Comparison of ENCODE assay signal across 1 cellular context in the genomic region with DNA sequence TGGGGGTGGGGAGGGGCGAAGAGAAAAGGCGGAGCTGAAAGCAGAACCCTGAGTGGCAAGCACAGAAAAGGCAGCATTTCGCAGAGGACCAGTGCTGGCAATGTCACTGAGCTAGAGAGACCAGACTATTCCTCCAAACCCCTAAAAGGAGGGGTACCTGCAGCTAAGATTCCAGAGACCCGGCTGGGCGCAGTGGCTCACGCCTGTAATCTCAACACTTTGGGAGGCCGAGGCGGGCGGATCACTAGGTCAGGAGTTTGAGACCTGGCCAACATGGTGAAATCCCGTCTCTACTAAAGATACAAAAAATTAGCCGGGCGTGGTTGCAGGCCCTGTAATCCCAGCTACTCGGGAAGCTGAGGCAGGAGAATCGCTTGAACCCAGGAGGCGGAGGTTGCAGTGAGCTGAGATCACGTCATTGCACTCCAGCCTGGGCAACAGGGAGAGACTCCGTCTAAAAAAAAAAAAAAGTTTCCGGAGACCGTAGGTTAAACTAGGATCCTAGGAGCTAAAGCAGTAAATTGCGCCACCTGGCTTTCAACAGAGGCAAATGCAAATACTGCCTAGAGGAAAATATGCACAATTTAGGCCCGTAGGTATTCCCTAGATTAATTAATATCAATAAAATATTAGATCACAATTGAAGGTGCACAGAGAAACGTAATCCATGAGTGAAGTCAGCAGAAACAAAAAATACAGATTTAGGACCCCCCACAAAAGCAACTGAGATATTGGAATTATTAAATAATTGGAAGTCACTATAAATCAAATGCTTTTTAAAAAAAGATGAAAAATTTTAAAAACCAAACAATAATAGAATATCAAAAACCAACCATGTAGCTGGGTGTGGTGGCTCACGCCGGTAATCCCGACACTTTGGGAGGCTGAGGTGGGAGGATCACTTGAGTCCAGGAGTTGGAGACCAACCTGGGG.
TF ChIP-seq lines count a peak whose summit lies in the region.

No MANE protein-coding gene starts in this region.

TF ChIP-seq in HepG2, 621 proteins besides CTCF, POLR2A, EP300 and RAD21 (continued from another document and continues in another):
- TF ChIP-seq TRIM22 (IDR thresholded peaks at IDR 0.05) (no peak), ZSCAN25 (CRISPR knock-in tag; IDR thresholded peaks at IDR 0.05) (peak; percentile 14; the same call in 1 of the 2 replicates), ZNF33A (CRISPR knock-in tag; IDR thresholded peaks at IDR 0.05; ENCODE audit: borderline replicate concordance) (0 out of 2 replicates have a peak, but pooled peaks have one; percentile 54), ESRRA (CRISPR knock-in tag; IDR thresholded peaks at IDR 0.05; ENCODE audit: low read depth) (0 out of 2 replicates have a peak, but pooled peaks have one; percentile 21), PHF21A (CRISPR knock-in tag; IDR thresholded peaks at IDR 0.05) (peak; percentile 89), ZNF225 (CRISPR knock-in tag; IDR thresholded peaks at IDR 0.05) (no peak), ZNF775 (CRISPR knock-in tag; IDR thresholded peaks at IDR 0.05; ENCODE audit: borderline replicate concordance) (peak; percentile 22; the same call in 1 of the 2 replicates), ZNF878 (CRISPR knock-in tag; IDR thresholded peaks at IDR 0.05) (no peak), ZNF777 (CRISPR knock-in tag; IDR thresholded peaks at IDR 0.05) (peak; percentile 93), ZNF652 (CRISPR knock-in tag; IDR thresholded peaks at IDR 0.05; ENCODE audit: borderline replicate concordance, low read depth) (peak; percentile 12; the same call in 1 of the 2 replicates), ZNF121 (CRISPR knock-in tag; IDR thresholded peaks at IDR 0.05) (peak; percentile 78; the same call in 1 of the 2 replicates), IKZF1 (IDR thresholded peaks at IDR 0.05) (no peak), KMT2A (CRISPR knock-in tag; IDR thresholded peaks at IDR 0.05) (no peak), HNF1B (CRISPR knock-in tag; IDR thresholded peaks at IDR 0.05) (peak; percentile 21; the same call in 1 of the 2 replicates), ZNF230 (CRISPR knock-in tag; IDR thresholded peaks at IDR 0.05) (no peak), SP5 (CRISPR knock-in tag; IDR thresholded peaks at IDR 0.05; ENCODE audit: borderline replicate concordance, low read depth) (no peak), RXRB (CRISPR knock-in tag; IDR thresholded peaks at IDR 0.05; ENCODE audit: borderline replicate concordance) (peak; percentile 57; the same call in 1 of the 2 replicates), THYN1 (CRISPR knock-in tag; IDR thresholded peaks at IDR 0.05; ENCODE audit: borderline replicate concordance, low read depth) (no peak), ZMYM2 (CRISPR knock-in tag; IDR thresholded peaks at IDR 0.05) (peak; percentile 73), ZNF101 (CRISPR knock-in tag; IDR thresholded peaks at IDR 0.05; ENCODE audit: borderline replicate concordance, low read depth) (no peak), ONECUT2 (CRISPR knock-in tag; IDR thresholded peaks at IDR 0.05) (no peak), KDM3A (CRISPR knock-in tag; IDR thresholded peaks at IDR 0.05; ENCODE audit: low read depth) (no peak; the same call in 1 of the 2 replicates), TCF12 (IDR thresholded peaks at IDR 0.05) (no peak), TCF12 (CRISPR knock-in tag; IDR thresholded peaks at IDR 0.05) (peak; percentile 22; the same call in 1 of the 2 replicates), ZFP41 (CRISPR knock-in tag; IDR thresholded peaks at IDR 0.05; ENCODE audit: borderline replicate concordance) (no peak), GZF1 (CRISPR knock-in tag; IDR thresholded peaks at IDR 0.05) (no peak), ZNF781 (CRISPR knock-in tag; IDR thresholded peaks at IDR 0.05; ENCODE audit: borderline replicate concordance, not compliant biosample characterization) (peak; percentile 64), ZNF670 (CRISPR knock-in tag; IDR thresholded peaks at IDR 0.05; ENCODE audit: borderline replicate concordance) (peak; percentile 39; the same call in 1 of the 2 replicates), CEBPG (CRISPR knock-in tag; IDR thresholded peaks at IDR 0.05) (peak; percentile 37; the same call in 1 of the 2 replicates), JUNB (CRISPR knock-in tag; IDR thresholded peaks at IDR 0.05; ENCODE audit: borderline replicate concordance) (no peak), ZNF562 (CRISPR knock-in tag; IDR thresholded peaks at IDR 0.05; ENCODE audit: borderline replicate concordance) (no peak), CREM (IDR thresholded peaks at IDR 0.05) (0 out of 2 replicates have a peak, but pooled peaks have one; percentile 36), CREM (CRISPR knock-in tag; IDR thresholded peaks at IDR 0.05) (no peak), ZNF251 (CRISPR knock-in tag; IDR thresholded peaks at IDR 0.05) (no peak), NFKB2 (CRISPR knock-in tag; IDR thresholded peaks at IDR 0.05; ENCODE audit: borderline replicate concordance) (peak; percentile 59; the same call in 1 of the 2 replicates), ZNF558 (CRISPR knock-in tag; IDR thresholded peaks at IDR 0.05; ENCODE audit: borderline replicate concordance) (no peak), RELA (CRISPR knock-in tag; IDR thresholded peaks at IDR 0.05) (no peak), ZNF605 (CRISPR knock-in tag; IDR thresholded peaks at IDR 0.05) (peak; percentile 79), ISL2 (CRISPR knock-in tag; IDR thresholded peaks at IDR 0.05) (0 out of 2 replicates have a peak, but pooled peaks have one; percentile 34), HOMEZ (CRISPR knock-in tag; IDR thresholded peaks at IDR 0.05; ENCODE audit: low read depth) (peak; percentile 36; the same call in 1 of the 2 replicates), ZFY (CRISPR knock-in tag; IDR thresholded peaks at IDR 0.05) (peak; percentile 32; the same call in 1 of the 2 replicates), MEIS1 (CRISPR knock-in tag; IDR thresholded peaks at IDR 0.05; ENCODE audit: borderline replicate concordance) (0 out of 2 replicates have a peak, but pooled peaks have one; percentile 21), NFRKB (IDR thresholded peaks at IDR 0.05) (no peak), ZNF850 (CRISPR knock-in tag; conservative IDR thresholded peaks at IDR 0.05) (no peak), SPEN (CRISPR knock-in tag; IDR thresholded peaks at IDR 0.05; ENCODE audit: low read depth) (peak; percentile 38; the same call in 1 of the 2 replicates), ZNF430 (CRISPR knock-in tag; IDR thresholded peaks at IDR 0.05) (0 out of 2 replicates have a peak, but pooled peaks have one; percentile 31), ZNF841 (CRISPR knock-in tag; IDR thresholded peaks at IDR 0.05; ENCODE audit: borderline replicate concordance) (no peak), ZNF713 (CRISPR knock-in tag; IDR thresholded peaks at IDR 0.05) (no peak), TARDBP (CRISPR knock-in tag; IDR thresholded peaks at IDR 0.05) (peak; percentile 27; the same call in 1 of the 2 replicates), FOSL2 (CRISPR knock-in tag; IDR thresholded peaks at IDR 0.05) (no peak; the same call in 1 of the 2 replicates), ZNF598 (CRISPR knock-in tag; IDR thresholded peaks at IDR 0.05; ENCODE audit: borderline replicate concordance) (peak; percentile 71; the same call in 1 of the 2 replicates), ZNF556 (CRISPR knock-in tag; IDR thresholded peaks at IDR 0.05; ENCODE audit: borderline replicate concordance) (no peak; the same call in 1 of the 2 replicates), TAF1 (CRISPR knock-in tag; IDR thresholded peaks at IDR 0.05) (peak; percentile 44), HOXA3 (CRISPR knock-in tag; IDR thresholded peaks at IDR 0.05) (no peak; the same call in 1 of the 2 replicates), ETV5 (CRISPR knock-in tag; IDR thresholded peaks at IDR 0.05; ENCODE audit: borderline replicate concordance) (peak; percentile 86; the same call in 1 of the 2 replicates)
- TF ChIP-seq, protein P1, sequence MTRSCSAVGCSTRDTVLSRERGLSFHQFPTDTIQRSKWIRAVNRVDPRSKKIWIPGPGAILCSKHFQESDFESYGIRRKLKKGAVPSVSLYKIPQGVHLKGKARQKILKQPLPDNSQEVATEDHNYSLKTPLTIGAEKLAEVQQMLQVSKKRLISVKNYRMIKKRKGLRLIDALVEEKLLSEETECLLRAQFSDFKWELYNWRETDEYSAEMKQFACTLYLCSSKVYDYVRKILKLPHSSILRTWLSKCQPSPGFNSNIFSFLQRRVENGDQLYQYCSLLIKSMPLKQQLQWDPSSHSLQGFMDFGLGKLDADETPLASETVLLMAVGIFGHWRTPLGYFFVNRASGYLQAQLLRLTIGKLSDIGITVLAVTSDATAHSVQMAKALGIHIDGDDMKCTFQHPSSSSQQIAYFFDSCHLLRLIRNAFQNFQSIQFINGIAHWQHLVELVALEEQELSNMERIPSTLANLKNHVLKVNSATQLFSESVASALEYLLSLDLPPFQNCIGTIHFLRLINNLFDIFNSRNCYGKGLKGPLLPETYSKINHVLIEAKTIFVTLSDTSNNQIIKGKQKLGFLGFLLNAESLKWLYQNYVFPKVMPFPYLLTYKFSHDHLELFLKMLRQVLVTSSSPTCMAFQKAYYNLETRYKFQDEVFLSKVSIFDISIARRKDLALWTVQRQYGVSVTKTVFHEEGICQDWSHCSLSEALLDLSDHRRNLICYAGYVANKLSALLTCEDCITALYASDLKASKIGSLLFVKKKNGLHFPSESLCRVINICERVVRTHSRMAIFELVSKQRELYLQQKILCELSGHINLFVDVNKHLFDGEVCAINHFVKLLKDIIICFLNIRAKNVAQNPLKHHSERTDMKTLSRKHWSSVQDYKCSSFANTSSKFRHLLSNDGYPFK (CRISPR knock-in tag; IDR thresholded peaks at IDR 0.05; ENCODE audit: borderline replicate concordance), result peak; percentile 25; the same call in 1 of the 2 replicates
- TF ChIP-seq, protein P2, sequence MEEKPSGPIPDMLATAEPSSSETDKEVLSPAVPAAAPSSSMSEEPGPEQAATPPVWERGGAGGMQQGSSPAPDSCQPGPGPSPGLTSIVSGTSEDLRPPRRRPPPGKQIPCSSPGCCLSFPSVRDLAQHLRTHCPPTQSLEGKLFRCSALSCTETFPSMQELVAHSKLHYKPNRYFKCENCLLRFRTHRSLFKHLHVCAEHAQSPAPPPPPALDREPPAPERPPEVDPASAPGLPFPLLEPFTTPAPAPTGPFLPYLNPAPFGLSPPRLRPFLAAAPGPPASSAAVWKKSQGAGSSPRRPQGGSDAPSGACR (CRISPR knock-in tag; IDR thresholded peaks at IDR 0.05), result no peak
- TF ChIP-seq, protein P3, sequence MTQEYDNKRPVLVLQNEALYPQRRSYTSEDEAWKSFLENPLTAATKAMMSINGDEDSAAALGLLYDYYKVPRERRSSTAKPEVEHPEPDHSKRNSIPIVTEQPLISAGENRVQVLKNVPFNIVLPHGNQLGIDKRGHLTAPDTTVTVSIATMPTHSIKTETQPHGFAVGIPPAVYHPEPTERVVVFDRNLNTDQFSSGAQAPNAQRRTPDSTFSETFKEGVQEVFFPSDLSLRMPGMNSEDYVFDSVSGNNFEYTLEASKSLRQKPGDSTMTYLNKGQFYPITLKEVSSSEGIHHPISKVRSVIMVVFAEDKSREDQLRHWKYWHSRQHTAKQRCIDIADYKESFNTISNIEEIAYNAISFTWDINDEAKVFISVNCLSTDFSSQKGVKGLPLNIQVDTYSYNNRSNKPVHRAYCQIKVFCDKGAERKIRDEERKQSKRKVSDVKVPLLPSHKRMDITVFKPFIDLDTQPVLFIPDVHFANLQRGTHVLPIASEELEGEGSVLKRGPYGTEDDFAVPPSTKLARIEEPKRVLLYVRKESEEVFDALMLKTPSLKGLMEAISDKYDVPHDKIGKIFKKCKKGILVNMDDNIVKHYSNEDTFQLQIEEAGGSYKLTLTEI (CRISPR knock-in tag; conservative IDR thresholded peaks at IDR 0.05), result no peak
- TF ChIP-seq, protein P4, sequence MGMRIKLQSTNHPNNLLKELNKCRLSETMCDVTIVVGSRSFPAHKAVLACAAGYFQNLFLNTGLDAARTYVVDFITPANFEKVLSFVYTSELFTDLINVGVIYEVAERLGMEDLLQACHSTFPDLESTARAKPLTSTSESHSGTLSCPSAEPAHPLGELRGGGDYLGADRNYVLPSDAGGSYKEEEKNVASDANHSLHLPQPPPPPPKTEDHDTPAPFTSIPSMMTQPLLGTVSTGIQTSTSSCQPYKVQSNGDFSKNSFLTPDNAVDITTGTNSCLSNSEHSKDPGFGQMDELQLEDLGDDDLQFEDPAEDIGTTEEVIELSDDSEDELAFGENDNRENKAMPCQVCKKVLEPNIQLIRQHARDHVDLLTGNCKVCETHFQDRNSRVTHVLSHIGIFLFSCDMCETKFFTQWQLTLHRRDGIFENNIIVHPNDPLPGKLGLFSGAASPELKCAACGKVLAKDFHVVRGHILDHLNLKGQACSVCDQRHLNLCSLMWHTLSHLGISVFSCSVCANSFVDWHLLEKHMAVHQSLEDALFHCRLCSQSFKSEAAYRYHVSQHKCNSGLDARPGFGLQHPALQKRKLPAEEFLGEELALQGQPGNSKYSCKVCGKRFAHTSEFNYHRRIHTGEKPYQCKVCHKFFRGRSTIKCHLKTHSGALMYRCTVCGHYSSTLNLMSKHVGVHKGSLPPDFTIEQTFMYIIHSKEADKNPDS (CRISPR knock-in tag; IDR thresholded peaks at IDR 0.05), result no peak
